ENCODE assay signal across 8 cellular contexts in the genomic region with DNA sequence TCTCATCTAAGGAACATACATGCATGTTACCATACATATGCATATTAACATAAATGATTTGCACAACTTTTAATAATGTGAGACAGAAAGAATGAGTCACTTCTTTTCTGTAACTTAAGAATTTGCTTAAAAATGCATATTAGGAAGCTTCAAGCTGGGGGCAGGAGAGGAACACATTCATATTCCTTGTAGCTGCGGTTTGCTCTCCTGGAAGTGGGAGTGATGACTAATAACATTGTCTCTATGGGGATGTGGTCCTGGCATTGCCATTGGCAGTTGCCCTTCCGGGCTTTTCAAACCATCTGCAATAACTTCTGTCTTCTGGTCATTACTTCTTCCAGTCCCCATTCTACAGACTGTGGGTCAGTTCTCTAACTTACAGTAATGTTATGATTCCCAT. TPM values are rescaled to one million over a fixed set of nuclear protein-coding genes. Genes with fewer than 3 reads are reported as not detected.
DNase-seq lines count a peak whose midpoint lies in the region; ATAC-seq and TF ChIP-seq lines count a peak whose summit lies in the region.

No MANE protein-coding gene starts in this region.

- peak overlapping the region; percentile 71 for H3K4me2 ChIP-seq in SK-N-SH

- ATAC-seq in gastroesophageal sphincter: peak; percentile 42
- ATAC-seq in GM18519 (IDR thresholded peaks at IDR 0.05; ENCODE audit: low FRiP score, unreplicated experiment): no peak
- ATAC-seq in HG03571 (IDR thresholded peaks at IDR 0.05; ENCODE audit: unreplicated experiment): no peak

- H3K4me3 ChIP-seq in HFF-Myc (replicated peaks; ENCODE audit: low read depth, low read length) (no peak overlapping the region), SK-N-SH (ENCODE audit: low read depth in 2 of 2, low read length in 1 of 2) (no peak overlapping the region; a peak in 1 of 4 replicates), gastroesophageal sphincter (no peak overlapping the region)

- H3K79me2 ChIP-seq in SK-N-SH (ENCODE audit: insufficient read depth): no peaks in the 10 kb centered on the region

- H2AFZ ChIP-seq in SK-N-SH (ENCODE audit: low read depth): 0 out of 2 replicates have a peak overlapping the region, but pooled peaks have one; percentile 0

- 0% methylated on average over 2 of the region's 2 CpGs for WGBS in SK-N-SH (ENCODE audit: low lambda C conversion rate)
- 34 to 64% methylated on average over 2 of the region's 2 CpGs for WGBS in gastroesophageal sphincter (ENCODE audit: low coverage in 1 of 2), 2 donors

- peak in 1 of 2 experiments; percentile 96; a peak in 2 of 4 replicates for TF ChIP-seq EP300 in SK-N-SH (IDR thresholded peaks at IDR 0.05; ENCODE audit: borderline replicate concordance in 1 of 2, low read depth in 1 of 2, low read length in 1 of 2)
- no peak for TF ChIP-seq EP300 in gastroesophageal sphincter (IDR thresholded peaks at IDR 0.05)

- H3K9me3 ChIP-seq in SK-N-SH: no peaks in the 10 kb centered on the region
- H3K9me3 ChIP-seq in gastroesophageal sphincter: no peaks in the 10 kb centered on the region

- peaks cover 15% of the 10 kb centered on the region for H3F3A ChIP-seq in SK-N-SH (replicated peaks; ENCODE audit: insufficient read depth)

- TF ChIP-seq CTCF in HFF-Myc (IDR thresholded peaks at IDR 0.05; ENCODE audit: low read depth, low read length, missing control alignments) (no peak), SK-N-SH (IDR thresholded peaks at IDR 0.05) (peak; percentile 15), gastroesophageal sphincter (IDR thresholded peaks at IDR 0.05) (no peak)

- DNase-seq in 8988T (peak; percentile 49), HFF-Myc (ENCODE audit: extremely low read depth, low read depth) (peak; percentile 97), SK-N-SH (peak; percentile 17), NCI-H2081 treated with DMSO at 0.1 percent for 48 hours (lab: John Stamatoyannopoulos, UW) (no peak), DMS79 treated with DMSO at 0.1 percent for 48 hours (lab: John Stamatoyannopoulos, UW) (no peak)

- TF ChIP-seq POLR2A in gastroesophageal sphincter (IDR thresholded peaks at IDR 0.05): no peak

- H3K27ac ChIP-seq in SK-N-SH (ENCODE audit: low read depth in 2 of 2, low read length in 1 of 2): peak overlapping the region; percentile 43 to 80; a peak in 3 of 4 replicates
- H3K27ac ChIP-seq in gastroesophageal sphincter: no peak overlapping the region

- H3K36me3 ChIP-seq in SK-N-SH (replicated peaks in 1 of 2; ENCODE audit: control insufficient read depth in 1 of 2, insufficient read depth in 2 of 2, low read length in 1 of 2) (no peaks in the 10 kb centered on the region), gastroesophageal sphincter (no peaks in the 10 kb centered on the region)

- H4K20me1 ChIP-seq in SK-N-SH (ENCODE audit: insufficient read depth): no peaks in the 10 kb centered on the region

- TF ChIP-seq RAD21 in SK-N-SH (IDR thresholded peaks at IDR 0.05; ENCODE audit: low read length): peak; percentile 14; the same call in 1 of the 2 replicates

- H3K9me2 ChIP-seq in SK-N-SH: no peaks in the 10 kb centered on the region

- CTCF ChIA-PET in SK-N-SH (lab: Yijun Ruan, JAX): no interaction called here

- peaks cover 0 to 15% of the 10 kb centered on the region in 2 experiments; a peak in 2 of 4 replicates for H3K4me1 ChIP-seq in SK-N-SH (ENCODE audit: control insufficient read depth in 1 of 2, insufficient read depth in 2 of 2, low read depth in 1 of 2, low read length in 1 of 2)
- no peaks in the 10 kb centered on the region for H3K4me1 ChIP-seq in gastroesophageal sphincter

- H3K27me3 ChIP-seq in SK-N-SH (ENCODE audit: insufficient read depth): no peaks in the 10 kb centered on the region
- H3K27me3 ChIP-seq in gastroesophageal sphincter: no peaks in the 10 kb centered on the region

- H3K9ac ChIP-seq in SK-N-SH: no peak overlapping the region

- POLR2A ChIA-PET in SK-N-SH (lab: Yijun Ruan, JAX): no interaction called here

TF ChIP-seq in SK-N-SH, 30 proteins besides CTCF, POLR2A, EP300 and RAD21 (continues in another document):
- peak; percentile 96 for TF ChIP-seq FOSL2 (IDR thresholded peaks at IDR 0.05; ENCODE audit: borderline replicate concordance, low read depth)
- TF ChIP-seq EZH2phosphoT487 (IDR thresholded peaks at IDR 0.05; ENCODE audit: borderline replicate concordance, low read depth): no peak
- TF ChIP-seq, protein P1, sequence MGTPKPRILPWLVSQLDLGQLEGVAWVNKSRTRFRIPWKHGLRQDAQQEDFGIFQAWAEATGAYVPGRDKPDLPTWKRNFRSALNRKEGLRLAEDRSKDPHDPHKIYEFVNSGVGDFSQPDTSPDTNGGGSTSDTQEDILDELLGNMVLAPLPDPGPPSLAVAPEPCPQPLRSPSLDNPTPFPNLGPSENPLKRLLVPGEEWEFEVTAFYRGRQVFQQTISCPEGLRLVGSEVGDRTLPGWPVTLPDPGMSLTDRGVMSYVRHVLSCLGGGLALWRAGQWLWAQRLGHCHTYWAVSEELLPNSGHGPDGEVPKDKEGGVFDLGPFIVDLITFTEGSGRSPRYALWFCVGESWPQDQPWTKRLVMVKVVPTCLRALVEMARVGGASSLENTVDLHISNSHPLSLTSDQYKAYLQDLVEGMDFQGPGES (IDR thresholded peaks at IDR 0.05; ENCODE audit: low read depth, low read length): no peak
- TF ChIP-seq, protein P2, sequence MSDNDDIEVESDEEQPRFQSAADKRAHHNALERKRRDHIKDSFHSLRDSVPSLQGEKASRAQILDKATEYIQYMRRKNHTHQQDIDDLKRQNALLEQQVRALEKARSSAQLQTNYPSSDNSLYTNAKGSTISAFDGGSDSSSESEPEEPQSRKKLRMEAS (IDR thresholded peaks at IDR 0.05; ENCODE audit: low read depth): no peak
- no peak for TF ChIP-seq MEF2A (IDR thresholded peaks at IDR 0.05; ENCODE audit: borderline replicate concordance, low read depth)
- TF ChIP-seq GATA2 (CRISPR knock-in tag; IDR thresholded peaks at IDR 0.05): no peak
- peak; percentile 94 for TF ChIP-seq TCF12 (IDR thresholded peaks at IDR 0.05)
- TF ChIP-seq TAF1 (IDR thresholded peaks at IDR 0.05; ENCODE audit: borderline replicate concordance, low read depth, low read length): peak; percentile 13; the same call in 1 of the 2 replicates
- TF ChIP-seq SMC3 (IDR thresholded peaks at IDR 0.05; ENCODE audit: low read depth, low read length): no peak
- TF ChIP-seq NRF1 (IDR thresholded peaks at IDR 0.05; ENCODE audit: low read depth, low read length): no peak
- peak; percentile 51 for TF ChIP-seq ELF1 (IDR thresholded peaks at IDR 0.05)
- TF ChIP-seq YY1 (IDR thresholded peaks at IDR 0.05; ENCODE audit: low read depth): no peak
- no peak for TF ChIP-seq MXI1 (IDR thresholded peaks at IDR 0.05; ENCODE audit: low read depth, low read length)
- peak; percentile 92 for TF ChIP-seq TEAD4 (IDR thresholded peaks at IDR 0.05; ENCODE audit: borderline replicate concordance, insufficient read depth)
- TF ChIP-seq NFIC (IDR thresholded peaks at IDR 0.05; ENCODE audit: borderline replicate concordance): peak; percentile 87
- TF ChIP-seq POLR2AphosphoS5 (IDR thresholded peaks at IDR 0.05; ENCODE audit: low read depth, low read length): peak; percentile 71; the same call in 1 of the 2 replicates
- TF ChIP-seq, protein P3, sequence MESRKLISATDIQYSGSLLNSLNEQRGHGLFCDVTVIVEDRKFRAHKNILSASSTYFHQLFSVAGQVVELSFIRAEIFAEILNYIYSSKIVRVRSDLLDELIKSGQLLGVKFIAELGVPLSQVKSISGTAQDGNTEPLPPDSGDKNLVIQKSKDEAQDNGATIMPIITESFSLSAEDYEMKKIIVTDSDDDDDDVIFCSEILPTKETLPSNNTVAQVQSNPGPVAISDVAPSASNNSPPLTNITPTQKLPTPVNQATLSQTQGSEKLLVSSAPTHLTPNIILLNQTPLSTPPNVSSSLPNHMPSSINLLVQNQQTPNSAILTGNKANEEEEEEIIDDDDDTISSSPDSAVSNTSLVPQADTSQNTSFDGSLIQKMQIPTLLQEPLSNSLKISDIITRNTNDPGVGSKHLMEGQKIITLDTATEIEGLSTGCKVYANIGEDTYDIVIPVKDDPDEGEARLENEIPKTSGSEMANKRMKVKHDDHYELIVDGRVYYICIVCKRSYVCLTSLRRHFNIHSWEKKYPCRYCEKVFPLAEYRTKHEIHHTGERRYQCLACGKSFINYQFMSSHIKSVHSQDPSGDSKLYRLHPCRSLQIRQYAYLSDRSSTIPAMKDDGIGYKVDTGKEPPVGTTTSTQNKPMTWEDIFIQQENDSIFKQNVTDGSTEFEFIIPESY (IDR thresholded peaks at IDR 0.05; ENCODE audit: borderline replicate concordance, low read depth): no peak
- TF ChIP-seq RXRA (IDR thresholded peaks at IDR 0.05; ENCODE audit: borderline replicate concordance, low read depth): peak; percentile 59; the same call in 1 of the 2 replicates
- TF ChIP-seq CHD2 (IDR thresholded peaks at IDR 0.05; ENCODE audit: low read length, partially characterized antibody): peak; percentile 17

RNA-seq across cellular contexts. Expression of a gene that starts 15.6 kb away (rescaled TPM):
- polyA plus RNA-seq in SK-N-SH (2012; rRNA removed): 1.1 and 1.6 TPM in 2 replicates
- 1.2 and 2.0 TPM in 2 replicates for polyA plus RNA-seq in SK-N-SH (2012; cell fraction: cytosol; rRNA removed)
- 1.3 and 1.5 TPM in 2 replicates for polyA plus RNA-seq in SK-N-SH (2012; cell fraction: nucleus; rRNA removed)
- total RNA-seq in gastroesophageal sphincter: 1 to 10 TPM; 1.6 to 9.8 (median 5.1) TPM

Comparison
In these comparisons a context has a peak if more than half of its experiments do, and no peak if none do; other contexts are left out.
1. DNase-seq: peak in 8988T (single experiment), HFF-Myc (single experiment) and SK-N-SH (single experiment); none in NCI-H2081 treated with DMSO at 0.1 percent for 48 hours (single experiment) and DMS79 treated with DMSO at 0.1 percent for 48 hours (single experiment).
2. H3K27ac ChIP-seq: peak in SK-N-SH (2 of 2); none in gastroesophageal sphincter (0 of 4).